13 cellular contexts compared by ENCODE assay signal in genomic region chr2:191748528-191749180, GRCh38.
DNase-seq lines count a peak whose midpoint lies in the region; ATAC-seq lines count a peak whose summit lies in the region.
"Had no signal": no experiment of that assay in that cellular context is flagged by ENCODE, and none has a peak within 500 bp of the region (broad histone marks: within the 10 kb centered on the region; RNA-seq: fewer than 3 reads in every experiment).

No MANE protein-coding gene starts in this region.

- in situ Hi-C loops in G401 (cut with HindIII; ENCODE audit: low sequenced_read_pairs): no loop called here

- CTCF ChIA-PET in activated naive CD4-positive, alpha-beta T cell treated with anti-CD3 and anti-CD28 coated beads for 36 hours (lab: Charles Lee): interaction anchor here (1.1 kb wide), 1 partner anchor 41 kb away, joined by 3 read pairs; no protein-coding TSS in a partner anchor

- intact Hi-C loops in activated naive CD4-positive, alpha-beta T cell treated with anti-CD3 and anti-CD28 coated beads for 36 hours (cut with micrococcal nuclease): no loop called here

- peak; percentile 28 to 89 for ATAC-seq in activated naive CD4-positive, alpha-beta T cell treated with anti-CD3 and anti-CD28 coated beads, Interleukin-2, amount 50 U/mL, for 72 hours
- ATAC-seq in HG02610 (IDR thresholded peaks at IDR 0.05; ENCODE audit: unreplicated experiment): peak; percentile 90
- peak; percentile 64 for ATAC-seq in HG03571 (IDR thresholded peaks at IDR 0.05; ENCODE audit: unreplicated experiment)
- peak; percentile 84 for ATAC-seq in stimulated activated effector memory CD8-positive, alpha-beta T cell treated with anti-CD3 and anti-CD28 coated beads, Interleukin-12 subunit alpha, Interleukin-12 subunit beta, amount 100 ng/mL, for 72 hours

- peaks cover 14% of the 10 kb centered on the region for H3K4me1 Mint-ChIP-seq in activated naive CD4-positive, alpha-beta T cell treated with anti-CD3 and anti-CD28 coated beads for 36 hours (ENCODE audit: low read depth)
- H3K4me1 Mint-ChIP-seq in stimulated activated effector memory CD8-positive, alpha-beta T cell treated with anti-CD3 and anti-CD28 coated beads, Interleukin-12 subunit alpha, Interleukin-12 subunit beta, amount 100 ng/mL, for 72 hours: peaks cover 7% of the 10 kb centered on the region

- H3K4me3 Mint-ChIP-seq in activated naive CD4-positive, alpha-beta T cell treated with anti-CD3 and anti-CD28 coated beads for 36 hours: no peak overlapping the region
- peak overlapping the region; percentile 12 for H3K4me3 Mint-ChIP-seq in stimulated activated effector memory CD8-positive, alpha-beta T cell treated with anti-CD3 and anti-CD28 coated beads, Interleukin-12 subunit alpha, Interleukin-12 subunit beta, amount 100 ng/mL, for 72 hours
- H3K4me3 Mint-ChIP-seq: stimulated activated naive B cell treated with anti-CD40 and anti-IgM and Interleukin-4, amounts not matched to agents 10 μg/mL and 1 μg/mL and 100 μg/mL, for 72 hours had no signal

- peaks cover 5% of the 10 kb centered on the region for H3K27me3 Mint-ChIP-seq in activated naive CD4-positive, alpha-beta T cell treated with anti-CD3 and anti-CD28 coated beads for 36 hours (ENCODE audit: low read depth)
- H3K27me3 Mint-ChIP-seq: stimulated activated naive B cell treated with anti-CD40 and anti-IgM and Interleukin-4, amounts not matched to agents 10 μg/mL and 1 μg/mL and 100 μg/mL, for 72 hours had no signal

- H3K27ac Mint-ChIP-seq in activated naive CD4-positive, alpha-beta T cell treated with anti-CD3 and anti-CD28 coated beads, Interleukin-2, amount 50 U/mL, for 72 hours: peak overlapping the region in 1 of 2 donors; percentile 10
- H3K27ac Mint-ChIP-seq in activated naive CD4-positive, alpha-beta T cell treated with anti-CD3 and anti-CD28 coated beads for 36 hours: no peak overlapping the region
- H3K27ac Mint-ChIP-seq in stimulated activated effector memory CD8-positive, alpha-beta T cell treated with anti-CD3 and anti-CD28 coated beads, Interleukin-12 subunit alpha, Interleukin-12 subunit beta, amount 100 ng/mL, for 72 hours: peak overlapping the region; percentile 57
- H3K27ac Mint-ChIP-seq: stimulated activated naive B cell treated with anti-CD40 and anti-IgM and Interleukin-4, amounts not matched to agents 10 μg/mL and 1 μg/mL and 100 μg/mL, for 72 hours had no signal

- H3K9me3 Mint-ChIP-seq in activated naive CD4-positive, alpha-beta T cell treated with anti-CD3 and anti-CD28 coated beads, Interleukin-2, amount 50 U/mL, for 72 hours: no peaks in the 10 kb centered on the region
- no peaks in the 10 kb centered on the region for H3K9me3 Mint-ChIP-seq in activated naive CD4-positive, alpha-beta T cell treated with anti-CD3 and anti-CD28 coated beads for 36 hours
- no peaks in the 10 kb centered on the region for H3K9me3 Mint-ChIP-seq in stimulated activated effector memory CD8-positive, alpha-beta T cell treated with anti-CD3 and anti-CD28 coated beads, Interleukin-12 subunit alpha, Interleukin-12 subunit beta, amount 100 ng/mL, for 72 hours
- H3K9me3 Mint-ChIP-seq: stimulated activated naive B cell treated with anti-CD40 and anti-IgM and Interleukin-4, amounts not matched to agents 10 μg/mL and 1 μg/mL and 100 μg/mL, for 72 hours had no signal

- H3K36me3 Mint-ChIP-seq in activated naive CD4-positive, alpha-beta T cell treated with anti-CD3 and anti-CD28 coated beads, Interleukin-2, amount 50 U/mL, for 72 hours: no peaks in the 10 kb centered on the region
- no peaks in the 10 kb centered on the region for H3K36me3 Mint-ChIP-seq in activated naive CD4-positive, alpha-beta T cell treated with anti-CD3 and anti-CD28 coated beads for 36 hours (ENCODE audit: low read depth)
- no peaks in the 10 kb centered on the region for H3K36me3 Mint-ChIP-seq in stimulated activated effector memory CD8-positive, alpha-beta T cell treated with anti-CD3 and anti-CD28 coated beads, Interleukin-12 subunit alpha, Interleukin-12 subunit beta, amount 100 ng/mL, for 72 hours
- H3K36me3 Mint-ChIP-seq: stimulated activated naive B cell treated with anti-CD40 and anti-IgM and Interleukin-4, amounts not matched to agents 10 μg/mL and 1 μg/mL and 100 μg/mL, for 72 hours had no signal

- no peak for DNase-seq in activated naive CD4-positive, alpha-beta T cell treated with anti-CD3 and anti-CD28 coated beads, Interleukin-2, amount 50 U/mL, for 72 hours (ENCODE audit: low spot score in 2 of 2)
- DNase-seq in activated naive CD4-positive, alpha-beta T cell treated with anti-CD3 and anti-CD28 coated beads for 36 hours: no peak
- DNase-seq in stimulated activated effector memory CD8-positive, alpha-beta T cell treated with anti-CD3 and anti-CD28 coated beads, Interleukin-12 subunit alpha, Interleukin-12 subunit beta, amount 100 ng/mL, for 72 hours (ENCODE audit: low spot score in 2 of 2): no peak
- no peak for DNase-seq in NCI-H748 (lab: John Stamatoyannopoulos, UW; ENCODE audit: unreplicated experiment)
- no peak for DNase-seq in NCI-H2227 (lab: John Stamatoyannopoulos, UW; ENCODE audit: unreplicated experiment)
- no peak for DNase-seq in G401 (ENCODE audit: low spot score)
- DNase-seq: activated gamma-delta T cell treated with Interleukin-2 at 50 U/mL for 16 hours; GF-D8; NCI-H510A treated with DMSO at 0.1 percent for 48 hours; sigmoid colon; stimulated activated naive B cell treated with anti-CD40 and anti-IgM and Interleukin-4, amounts not matched to agents 10 μg/mL and 1 μg/mL and 100 μg/mL, for 72 hours had no signal
